ENCODE assay signal across 22 cellular contexts in genomic region chr17:54455251-54455868, GRCh38.
"Had no signal": no experiment of that assay in that cellular context is flagged by ENCODE, and none has a peak within 500 bp of the region (broad histone marks: within the 10 kb centered on the region; RNA-seq: fewer than 3 reads in every experiment).

No MANE protein-coding gene starts in this region.

- DNase-seq: effector memory CD8-positive, alpha-beta T cell; esophagus squamous epithelium; foreskin keratinocyte; head of caudate nucleus; kidney; left cardiac atrium; left ventricle myocardium superior; mesenchymal stem cell; naive B cell; psoas muscle; retina; spleen; stimulated activated CD4-positive, alpha-beta T cell treated with anti-CD3 and anti-CD28 coated beads, Interleukin-15, amount 100 ng/mL, for 24 hours; stimulated activated CD4-positive, alpha-beta T cell treated with anti-CD3 and anti-CD28 coated beads, Interleukin-1b, Interleukin-23, amount 100 ng/mL, for 48 hours; stimulated activated CD4-positive, alpha-beta T cell treated with anti-CD3 and anti-CD28 coated beads, Interleukin-4, amount 100 ng/mL, for 24 hours; tibial artery; upper lobe of left lung had no signal

- H3K4me1 ChIP-seq: esophagus squamous epithelium, foreskin keratinocyte, psoas muscle, spleen, tibial artery, upper lobe of left lung, vagina had no signal

- FAIRE-seq: kidney had no signal

- H3K27ac ChIP-seq: esophagus squamous epithelium, foreskin keratinocyte, hepatocyte, psoas muscle, spleen, tibial artery, upper lobe of left lung, vagina had no signal

- H2AFZ ChIP-seq: hepatocyte had no signal

- H3K79me2 ChIP-seq: hepatocyte had no signal

- H3K36me3 ChIP-seq: esophagus squamous epithelium, spleen, tibial artery, upper lobe of left lung, vagina had no signal

- ATAC-seq: effector memory CD8-positive, alpha-beta T cell; foreskin keratinocyte; left cardiac atrium; left ventricle myocardium superior; psoas muscle; sciatic nerve; stimulated activated memory B cell treated with anti-CD40 and anti-IgM and Interleukin-4, amounts not matched to agents 10 μg/mL and 1 μg/mL and 100 μg/mL, for 72 hours had no signal

- H3K4me2 ChIP-seq: hepatocyte had no signal

- H3K9me3 ChIP-seq: tibial artery had no signal

- H3K4me3 ChIP-seq: esophagus squamous epithelium, hepatocyte, lung, psoas muscle, spleen, tibial artery, upper lobe of left lung, vagina had no signal

- H3K27me3 ChIP-seq: esophagus squamous epithelium, foreskin keratinocyte, hepatocyte, spleen, tibial artery, upper lobe of left lung, vagina had no signal
